In the genomic region with DNA sequence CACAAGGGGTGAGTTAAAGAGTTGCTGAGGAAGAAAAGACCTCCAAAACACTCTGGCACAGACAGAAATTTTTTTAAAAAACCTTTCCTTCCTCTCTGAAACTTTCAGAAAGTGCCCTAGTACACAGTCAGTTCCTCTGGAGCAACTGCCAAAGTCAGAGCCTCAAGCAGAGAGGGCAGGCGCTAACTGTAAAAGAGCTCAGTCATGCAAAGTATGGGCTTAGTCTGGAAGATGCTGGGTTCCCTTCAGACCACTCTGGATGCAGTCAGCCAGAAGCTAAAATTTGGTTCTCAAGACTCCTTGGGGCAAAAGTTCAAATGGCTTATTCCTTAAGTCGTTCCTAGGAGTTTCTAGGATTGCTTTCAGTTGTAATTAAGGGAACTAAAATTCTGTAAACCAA, we compare ENCODE assay signal across 19 cellular contexts.
DNase-seq lines count a peak whose midpoint lies in the region; ATAC-seq and TF ChIP-seq lines count a peak whose summit lies in the region.
"Had no signal": no experiment of that assay in that cellular context is flagged by ENCODE, and none has a peak within 500 bp of the region (broad histone marks: within the 10 kb centered on the region; RNA-seq: fewer than 3 reads in every experiment).

No MANE protein-coding gene starts in this region.

- H3K79me2 ChIP-seq in OCI-LY1 (ENCODE audit: insufficient read depth, low read length) = no peaks in the 10 kb centered on the region

- H3K9me3 ChIP-seq in OCI-LY1 (ENCODE audit: low read length) (no peaks in the 10 kb centered on the region), suprapubic skin (no peaks in the 10 kb centered on the region)
- H3K9me3 ChIP-seq: tibial nerve had no signal

- H3K9me2 ChIP-seq in OCI-LY1 (ENCODE audit: low read depth, low read length) = no peaks in the 10 kb centered on the region

- H3K36me3 ChIP-seq in OCI-LY1 (ENCODE audit: insufficient read depth, low read length) = no peaks in the 10 kb centered on the region
- no peaks in the 10 kb centered on the region for H3K36me3 ChIP-seq in suprapubic skin
- H3K36me3 ChIP-seq: heart right ventricle, tibial nerve had no signal

- H3K4me3 ChIP-seq in OCI-LY1 (ENCODE audit: low read depth, low read length, poor library complexity, severe bottlenecking) (no peak overlapping the region), suprapubic skin (no peak overlapping the region)
- H3K4me3 ChIP-seq: heart right ventricle, tibial nerve had no signal

- no peaks in the 10 kb centered on the region for H4K20me1 ChIP-seq in OCI-LY1 (ENCODE audit: insufficient read depth, low read length)

- H3K27me3 ChIP-seq in OCI-LY1 (ENCODE audit: insufficient read depth, low read length) = no peaks in the 10 kb centered on the region
- H3K27me3 ChIP-seq in suprapubic skin = no peaks in the 10 kb centered on the region
- H3K27me3 ChIP-seq: heart right ventricle, tibial nerve had no signal

- no peak for ATAC-seq in GM21526 (IDR thresholded peaks at IDR 0.05; ENCODE audit: low FRiP score, unreplicated experiment)

- no peak overlapping the region for H3K9ac ChIP-seq in OCI-LY1 (ENCODE audit: low read length)

- 0 out of 2 replicates have a peak, but pooled peaks cover 4% of the 10 kb centered on the region for H3F3A ChIP-seq in OCI-LY1 (ENCODE audit: insufficient read depth, low read length)

- no peak for TF ChIP-seq CTCF in OCI-LY1 (IDR thresholded peaks at IDR 0.05; ENCODE audit: low read length)
- no peak for TF ChIP-seq CTCF in suprapubic skin (IDR thresholded peaks at IDR 0.05)

- peaks cover 26% of the 10 kb centered on the region for H3K4me1 ChIP-seq in OCI-LY1 (ENCODE audit: insufficient read depth, low read length, severe bottlenecking)
- H3K4me1 ChIP-seq in suprapubic skin = no peaks in the 10 kb centered on the region
- H3K4me1 ChIP-seq: heart right ventricle, tibial nerve had no signal

- peak overlapping the region; percentile 53; the same call in 1 of the 2 replicates for H2AFZ ChIP-seq in OCI-LY1 (ENCODE audit: low read length)

- peak overlapping the region; percentile 8; the same call in 1 of the 2 replicates for H3K4me2 ChIP-seq in OCI-LY1 (ENCODE audit: low read length)

- peak; percentile 5 for DNase-seq in KBM-7
- DNase-seq in fibroblast of peridontal ligament (ENCODE audit: extremely low read depth) = peak; percentile 47
- DNase-seq in putamen (ENCODE audit: low spot score) = peak; percentile 13
- no peak for DNase-seq in suprapubic skin (ENCODE audit: low spot score in 2 of 2)
- no peak for DNase-seq in activated CD4-positive, alpha-beta T cell treated with anti-CD3 and anti-CD28 coated beads, Interleukin-2, amount 50 U/mL, for 1 hour
- DNase-seq in DMS 273 (lab: John Stamatoyannopoulos, UW; ENCODE audit: unreplicated experiment) = no peak
- DNase-seq: activated CD4-positive, alpha-beta T cell treated with anti-CD3 and anti-CD28 coated beads for 1 hour; activated naive CD8-positive, alpha-beta T cell treated with anti-CD3 and anti-CD28 coated beads, Interleukin-2, amount 10 ng/mL, durations not matched to agents 7 days and 5 days; CD4-positive, CD25-positive, alpha-beta regulatory T cell; EL; heart right ventricle; NCI-H1417 treated with DMSO at 0.1 percent for 48 hours; NCI-H345; retina; stimulated activated CD4-positive, alpha-beta T cell treated with anti-CD3 and anti-CD28 coated beads, Interleukin-2, amount 100 ng/mL, for 24 hours had no signal

- TF ChIP-seq EP300 in suprapubic skin (IDR thresholded peaks at IDR 0.05) = no peak

- 75% methylated on average over 2 of the region's 2 CpGs for WGBS in suprapubic skin

- no peak for TF ChIP-seq POLR2A in suprapubic skin (IDR thresholded peaks at IDR 0.05)

- in situ Hi-C loops in KBM-7 (cut with MboI; ENCODE audit: low pct_unique_long_range_greater_than_20kb, low sequenced_read_pairs) = no loop called here

- peak overlapping the region; percentile 73 for H3K27ac ChIP-seq in OCI-LY1 (ENCODE audit: low read depth, low read length, poor library complexity, severe bottlenecking)
- H3K27ac ChIP-seq in suprapubic skin = no peak overlapping the region
- H3K27ac ChIP-seq: epithelial cell of prostate, heart right ventricle, tibial nerve had no signal

Comparison
In these comparisons a context has a peak if more than half of its experiments do, and no peak if none do; other contexts are left out.
1. DNase-seq: peak in KBM-7 (single experiment), fibroblast of peridontal ligament (single experiment) and putamen (single experiment); none in suprapubic skin (0 of 2), activated CD4-positive, alpha-beta T cell treated with anti-CD3 and anti-CD28 coated beads, Interleukin-2, amount 50 U/mL, for 1 hour (single experiment) and DMS 273 (single experiment).